1 cellular context compared by ENCODE assay signal in genomic region chr1:30936541-30937171, GRCh38.
TF ChIP-seq lines count a peak whose summit lies in the region.

No MANE protein-coding gene starts in this region.

TF ChIP-seq in GM23338, 12 proteins besides CTCF, POLR2A, EP300 and RAD21:
- TF ChIP-seq NANOG (IDR thresholded peaks at IDR 0.05; ENCODE audit: borderline replicate concordance) (no peak), EZH2phosphoT487 (IDR thresholded peaks at IDR 0.05; ENCODE audit: unreplicated experiment) (no peak), REST (IDR thresholded peaks at IDR 0.05; ENCODE audit: unreplicated experiment) (no peak), ZNF331 (CRISPR knock-in tag; IDR thresholded peaks at IDR 0.05; ENCODE audit: low read depth) (no peak), JUNB (IDR thresholded peaks at IDR 0.05; ENCODE audit: unreplicated experiment) (no peak), STAT1 (IDR thresholded peaks at IDR 0.05; ENCODE audit: unreplicated experiment) (no peak), ZNF114 (CRISPR knock-in tag; IDR thresholded peaks at IDR 0.05) (no peak), CREB1 (CRISPR knock-in tag; IDR thresholded peaks at IDR 0.05; ENCODE audit: low read depth) (no peak), ETS1 (IDR thresholded peaks at IDR 0.05) (no peak), POLR2AphosphoS5 (IDR thresholded peaks at IDR 0.05; ENCODE audit: low read depth) (no peak), ZNF462 (CRISPR knock-in tag; IDR thresholded peaks at IDR 0.05) (no peak), EZH2 (IDR thresholded peaks at IDR 0.05; ENCODE audit: low read depth, unreplicated experiment) (no peak)
